ENCODE assay signal across 15 cellular contexts in genomic region chr12:91272456-91273063, GRCh38.
DNase-seq lines count a peak whose midpoint lies in the region; ATAC-seq, FAIRE-seq and TF ChIP-seq lines count a peak whose summit lies in the region.
"Had no signal": no experiment of that assay in that cellular context is flagged by ENCODE, and none has a peak within 500 bp of the region (broad histone marks: within the 10 kb centered on the region; RNA-seq: fewer than 3 reads in every experiment).

No MANE protein-coding gene starts in this region.

- TF ChIP-seq CTCF in H1 (IDR thresholded peaks at IDR 0.05; ENCODE audit: control extremely low read depth in 1 of 3, insufficient read depth in 1 of 3, low read depth in 1 of 3, low read length in 3 of 3) (no peak), sigmoid colon (IDR thresholded peaks at IDR 0.05) (no peak)

- no peak overlapping the region for H2BK20ac ChIP-seq in H1 (ENCODE audit: low read length)

- intact Hi-C loops in sigmoid colon (cut with DNase I), result no loop called here

- H3K4me3 ChIP-seq in HUES48 (ENCODE audit: low read depth, low read length), result no peak overlapping the region
- H3K4me3 ChIP-seq in H1 (ENCODE audit: extremely low read depth in 1 of 4, insufficient read depth in 2 of 4, low read depth in 3 of 4, low read length in 4 of 4), result no peak overlapping the region
- no peak overlapping the region for H3K4me3 ChIP-seq in iPS-18a (ENCODE audit: low read length)
- no peak overlapping the region for H3K4me3 ChIP-seq in sigmoid colon

- DNase-seq in H1 (ENCODE audit: low read depth in 1 of 2, low spot score in 2 of 2), result peak; percentile 15 to 49
- peak; percentile 93 for DNase-seq in sigmoid colon
- no peak for DNase-seq in stimulated activated CD4-positive, alpha-beta T cell treated with anti-CD3 and anti-CD28 coated beads, Interleukin-4, amount 100 ng/mL, for 4 hours
- DNase-seq in NOMO-1 treated with DMSO at 0.1 percent for 48 hours (lab: John Stamatoyannopoulos, UW; ENCODE audit: unreplicated experiment), result no peak
- DNase-seq: activated T-cell treated with anti-CD3 and anti-CD28 coated beads, Interleukin-2, amount 50 U/mL, for 48 hours; AML-193; foreskin keratinocyte; Kasumi-1; NCI-H2227 treated with DMSO at 0.1 percent for 48 hours had no signal

- peak overlapping the region; percentile 67 for H3K27ac ChIP-seq in HUES48 (ENCODE audit: low read depth, low read length)
- H3K27ac ChIP-seq in H1 (ENCODE audit: low read depth, low read length), result no peak overlapping the region
- H3K27ac ChIP-seq in iPS-18a (ENCODE audit: low read length), result no peak overlapping the region
- H3K27ac ChIP-seq in sigmoid colon, result peak overlapping the region; percentile 64 to 73 (median 70)
- H3K27ac ChIP-seq: foreskin keratinocyte, VCaP had no signal

- H4K91ac ChIP-seq in H1 (replicated peaks; ENCODE audit: insufficient read length, low read length), result no peak overlapping the region

- H3K9ac ChIP-seq in HUES48 (ENCODE audit: low read depth, low read length) (no peak overlapping the region), H1 (replicated peaks in 1 of 4; ENCODE audit: extremely low read depth in 1 of 4, low read depth in 3 of 4, low read length in 3 of 4) (no peak overlapping the region), iPS-18a (ENCODE audit: low read length) (peak overlapping the region; percentile 15)

- no peak overlapping the region for H4K8ac ChIP-seq in H1 (ENCODE audit: extremely low read depth, insufficient read depth, low read length)

- no peak overlapping the region for H2BK120ac ChIP-seq in H1 (replicated peaks; ENCODE audit: low read depth, low read length)

- no peaks in the 10 kb centered on the region for H3K79me1 ChIP-seq in H1 (ENCODE audit: low read depth, low read length)

- no peak for TF ChIP-seq RAD21 in H1 (IDR thresholded peaks at IDR 0.05 in 1 of 2, conservative IDR thresholded peaks at IDR 0.05 in 1 of 2; ENCODE audit: low read depth in 2 of 2, low read length in 2 of 2)

- no peaks in the 10 kb centered on the region for H3K23me2 ChIP-seq in H1 (ENCODE audit: low read depth, low read length)

- WGBS in H1 (ENCODE audit: extremely low coverage in 1 of 2, insufficient coverage in 1 of 2, insufficient read length in 1 of 2, insufficient replicate concordance in 2 of 2, low coverage in 1 of 2, low lambda C conversion rate in 2 of 2, missing lambda C conversion rate in 1 of 2), 2 experiments, result 92% methylated on average over 4 of the region's 4 CpGs; no CpG with 5 or more reads in 1 of the 2 experiments
- 88 to 93% methylated on average over 4 of the region's 4 CpGs for WGBS in sigmoid colon, 2 donors

- H3K9me3 ChIP-seq in HUES48 (ENCODE audit: control insufficient read depth, insufficient read depth, low read length), result no peaks in the 10 kb centered on the region
- H3K9me3 ChIP-seq in H1 (ENCODE audit: insufficient read depth in 2 of 2, low read depth in 1 of 2, low read length in 1 of 2), result no peaks in the 10 kb centered on the region
- H3K9me3 ChIP-seq in iPS-18a (ENCODE audit: control insufficient read depth, low read depth, low read length), result no peaks in the 10 kb centered on the region
- no peaks in the 10 kb centered on the region for H3K9me3 ChIP-seq in sigmoid colon

- peak; percentile 82 for FAIRE-seq in H1 (lab: Jason Lieb, UNC)
- FAIRE-seq: bronchial epithelial cell had no signal

- no peak overlapping the region for H2AFZ ChIP-seq in H1 (ENCODE audit: low read length)

- H2BK12ac ChIP-seq in H1 (ENCODE audit: low read depth, low read length), result no peak overlapping the region

- H3K36me3 ChIP-seq in HUES48 (ENCODE audit: control insufficient read depth, insufficient read depth, low read length) (no peaks in the 10 kb centered on the region), H1 (ENCODE audit: control insufficient read depth in 2 of 4, insufficient read depth in 4 of 4, low read length in 3 of 4) (no peaks in the 10 kb centered on the region), iPS-18a (ENCODE audit: control insufficient read depth, low read depth, low read length) (no peaks in the 10 kb centered on the region), sigmoid colon (no peaks in the 10 kb centered on the region)

- ATAC-seq in HG02588 (IDR thresholded peaks at IDR 0.05; ENCODE audit: unreplicated experiment) (no peak), GM18868 (IDR thresholded peaks at IDR 0.05; ENCODE audit: unreplicated experiment) (no peak)
- ATAC-seq: foreskin keratinocyte had no signal

- H4K5ac ChIP-seq in H1 (ENCODE audit: insufficient read length, low read depth, low read length), result no peak overlapping the region

- H3K18ac ChIP-seq in H1 (ENCODE audit: extremely low read depth, low read length), result no peak overlapping the region

- no peak for TF ChIP-seq POLR2A in H1 (IDR thresholded peaks at IDR 0.05; ENCODE audit: control extremely low read depth in 1 of 2, low read depth in 2 of 2, low read length in 2 of 2)
- no peak for TF ChIP-seq POLR2A in sigmoid colon (IDR thresholded peaks at IDR 0.05)

- no peak overlapping the region for H2AK5ac ChIP-seq in H1 (ENCODE audit: low read depth, low read length)

- H3K14ac ChIP-seq in H1 (ENCODE audit: insufficient read length), result no peak overlapping the region

- no peak overlapping the region for H3K23ac ChIP-seq in H1 (ENCODE audit: insufficient read length)

- no peak overlapping the region for H2BK15ac ChIP-seq in H1 (ENCODE audit: low read length)

- H3K56ac ChIP-seq in H1 (replicated peaks; ENCODE audit: insufficient read length, low read depth, low read length), result no peak overlapping the region

- H3K4ac ChIP-seq in H1 (replicated peaks; ENCODE audit: insufficient read length, low read depth, low read length), result no peak overlapping the region

- POLR2A ChIA-PET in H1 (lab: Charles Lee; ENCODE audit: partially characterized antibody), result interaction anchor here (1.4 kb wide), 1 partner anchor 11 kb away, joined by 4 read pairs; no protein-coding TSS in a partner anchor

- peaks cover 34% of the 10 kb centered on the region for H3K4me1 ChIP-seq in HUES48 (ENCODE audit: control insufficient read depth, insufficient read depth, low read length)
- peaks cover 2 to 19% (median 4%) of the 10 kb centered on the region in 4 experiments; a peak in 6 of 7 replicates for H3K4me1 ChIP-seq in H1 (replicated peaks in 1 of 4; ENCODE audit: control insufficient read depth in 3 of 4, insufficient read depth in 4 of 4, low read length in 3 of 4)
- peaks cover 38% of the 10 kb centered on the region for H3K4me1 ChIP-seq in iPS-18a (ENCODE audit: control insufficient read depth, low read depth, low read length)
- H3K4me1 ChIP-seq in sigmoid colon, result peaks cover 0 to 25% (median 17%) of the 10 kb centered on the region in 4 donors
- H3K4me1 ChIP-seq: foreskin keratinocyte had no signal

- peak in 1 of 2 experiments; percentile 46; a peak in 1 of 3 replicates for TF ChIP-seq EP300 in H1 (IDR thresholded peaks at IDR 0.05; ENCODE audit: borderline replicate concordance in 1 of 2, low read depth in 2 of 2, low read length in 2 of 2)
- no peak for TF ChIP-seq EP300 in sigmoid colon (IDR thresholded peaks at IDR 0.05)

- peak overlapping the region; percentile 9 to 26; a peak in 1 of 4 replicates for H3K4me2 ChIP-seq in H1 (ENCODE audit: insufficient read depth in 1 of 2, low read depth in 2 of 2, low read length in 2 of 2)

- H2BK5ac ChIP-seq in H1 (ENCODE audit: low read depth, low read length), result no peak overlapping the region

- H4K20me1 ChIP-seq in H1 (replicated peaks in 1 of 2; ENCODE audit: control insufficient read depth in 1 of 2, insufficient read depth in 2 of 2, low read length in 2 of 2), result no peaks in the 10 kb centered on the region

- H3K27me3 ChIP-seq in HUES48 (ENCODE audit: control insufficient read depth, insufficient read depth, low read length) (no peaks in the 10 kb centered on the region), H1 (replicated peaks in 1 of 4; ENCODE audit: control insufficient read depth in 3 of 4, extremely low read depth in 1 of 4, insufficient read depth in 3 of 4, low read length in 3 of 4) (no peaks in the 10 kb centered on the region), iPS-18a (ENCODE audit: control insufficient read depth, insufficient read depth, low read length) (no peaks in the 10 kb centered on the region), sigmoid colon (no peaks in the 10 kb centered on the region)
- H3K27me3 ChIP-seq: foreskin keratinocyte had no signal

- CTCF ChIA-PET in H1 (lab: Charles Lee; ENCODE audit: partially characterized antibody), result interaction anchor here (1.9 kb wide), 1 partner anchor 53 kb away, joined by 4 read pairs; no protein-coding TSS in a partner anchor

- no peaks in the 10 kb centered on the region for H3K79me2 ChIP-seq in H1 (ENCODE audit: control insufficient read depth in 1 of 2, insufficient read depth in 2 of 2, low read length in 2 of 2)

TF ChIP-seq in H1, 55 proteins besides CTCF, POLR2A, EP300 and RAD21:
- no peak for TF ChIP-seq KDM4A (IDR thresholded peaks at IDR 0.05; ENCODE audit: low read depth, low read length, severe bottlenecking)
- 0 out of 2 replicates have a peak, but pooled peaks have one; percentile 49 for TF ChIP-seq CEBPB (IDR thresholded peaks at IDR 0.05; ENCODE audit: low read depth, low read length)

Comparison
In these comparisons a context has a peak if more than half of its experiments do, and no peak if none do; other contexts are left out.
1. H3K27ac ChIP-seq: peak in HUES48 (single experiment) and sigmoid colon (4 of 4); none in H1 (single experiment) and iPS-18a (single experiment).
2. DNase-seq: peak in H1 (2 of 2) and sigmoid colon (single experiment); none in stimulated activated CD4-positive, alpha-beta T cell treated with anti-CD3 and anti-CD28 coated beads, Interleukin-4, amount 100 ng/mL, for 4 hours (0 of 2) and NOMO-1 treated with DMSO at 0.1 percent for 48 hours (single experiment).